ENCODE assay signal across 33 cellular contexts in the genomic region with DNA sequence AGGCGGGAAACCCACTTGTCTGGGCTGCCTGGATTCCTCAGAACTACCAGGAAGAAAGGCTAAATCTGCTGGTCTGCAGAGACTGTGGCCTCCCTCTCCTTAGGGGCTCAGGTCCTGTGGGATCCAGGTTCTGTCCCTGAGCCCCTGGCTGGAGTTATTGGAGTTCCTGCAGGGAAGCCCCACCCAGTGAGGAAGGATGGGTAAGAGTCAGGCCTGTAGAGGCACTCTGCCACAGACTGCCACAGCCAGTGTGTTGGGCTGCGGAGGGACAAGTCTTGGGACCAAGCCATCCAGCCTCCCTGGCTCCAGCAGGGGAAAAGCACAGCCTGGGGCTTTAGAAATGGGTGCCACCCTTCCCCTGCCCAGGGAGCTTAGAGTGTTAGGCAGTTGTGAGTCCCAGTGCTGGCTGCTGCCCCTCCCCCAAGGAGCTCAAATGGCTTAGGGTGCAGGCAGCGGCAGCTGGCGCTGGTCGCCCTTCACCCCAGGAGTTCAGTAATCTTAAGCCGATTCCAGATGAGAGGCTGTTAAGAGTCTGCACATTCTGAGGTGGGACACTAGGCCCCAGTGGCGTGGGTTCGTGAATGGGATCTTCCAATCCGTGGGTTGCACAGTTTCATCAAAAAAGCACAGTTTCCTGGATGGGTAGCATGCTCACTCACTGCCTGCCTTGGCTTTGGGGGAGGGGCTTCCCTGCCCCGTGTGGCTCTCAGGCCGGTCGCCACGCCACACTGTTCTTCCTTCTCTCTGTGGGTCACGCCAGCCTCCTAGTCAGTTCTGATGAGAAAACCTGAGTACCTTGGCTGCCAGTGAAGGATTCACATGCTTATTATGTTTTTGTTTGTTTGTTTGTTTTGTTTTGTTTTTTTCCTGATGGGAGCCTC. TPM values are rescaled to one million over a fixed set of nuclear protein-coding genes. Genes with fewer than 3 reads are reported as not detected.
DNase-seq lines count a peak whose midpoint lies in the region; ATAC-seq, FAIRE-seq and TF ChIP-seq lines count a peak whose summit lies in the region.
"Had no signal": no experiment of that assay in that cellular context is flagged by ENCODE, and none has a peak within 500 bp of the region (broad histone marks: within the 10 kb centered on the region; RNA-seq: fewer than 3 reads in every experiment).

No MANE protein-coding gene starts in this region.

- no peak for TF ChIP-seq CTCF in D721Med (IDR thresholded peaks at IDR 0.05; ENCODE audit: insufficient read depth, missing control alignments)
- no peak for TF ChIP-seq CTCF in neural progenitor cell (IDR thresholded peaks at IDR 0.05)
- no peak for TF ChIP-seq CTCF in MCF 10A (IDR thresholded peaks at IDR 0.05; ENCODE audit: unreplicated experiment)

- peak overlapping the region; percentile 94 for H2AFZ ChIP-seq in neural progenitor cell (replicated peaks)
- H2AFZ ChIP-seq: PC-9 had no signal

- H3K36me3 Mint-ChIP-seq in neural progenitor cell (no peaks in the 10 kb centered on the region), MCF 10A (ENCODE audit: insufficient read depth, unreplicated experiment) (no peaks in the 10 kb centered on the region)
- H3K36me3 Mint-ChIP-seq: activated CD8-positive, alpha-beta memory T cell treated with anti-CD3 and anti-CD28 coated beads, Interleukin-2, amount 10 ng/mL, durations not matched to agents 7 days and 5 days; activated naive CD8-positive, alpha-beta T cell treated with anti-CD3 and anti-CD28 coated beads, Interleukin-2, amount 10 ng/mL, durations not matched to agents 7 days and 5 days; IgD-negative memory B cell had no signal

- no peaks in the 10 kb centered on the region for H3K9me3 Mint-ChIP-seq in neural progenitor cell
- H3K9me3 Mint-ChIP-seq in MCF 10A (ENCODE audit: unreplicated experiment) = no peaks in the 10 kb centered on the region
- H3K9me3 Mint-ChIP-seq: activated T-cell treated with anti-CD3 and anti-CD28 coated beads, Interleukin-2, amount 50 U/mL, for 4 hours had no signal

- H3K4me3 ChIP-seq in iPS DF 6.9 (ENCODE audit: low read length) (no peak overlapping the region), neural progenitor cell (no peak overlapping the region)
- H3K4me3 ChIP-seq: ascending aorta, cardiac muscle cell, colonic mucosa, lower lobe of right lung, PC-9, transverse colon had no signal

- whole genome bisulfite sequencing in iPS DF 6.9 (ENCODE audit: insufficient coverage, insufficient read length) = no CpG with 5 or more reads among the region's 14 CpGs

- CTCF ChIA-PET in MCF 10A (lab: Yijun Ruan, JAX) = interaction anchor here (1.3 kb wide), 1 partner anchor 10 kb away, joined by 3 read pairs; no protein-coding TSS in a partner anchor

- H3F3A ChIP-seq in neural progenitor cell (ENCODE audit: low read depth) = no peaks in the 10 kb centered on the region

- FAIRE-seq in D721Med (lab: Jason Lieb, UNC) = peak; percentile 81

- H3K36me3 ChIP-seq in iPS DF 6.9 (ENCODE audit: control insufficient read depth, insufficient read depth, low read length) (no peaks in the 10 kb centered on the region), neural progenitor cell (no peaks in the 10 kb centered on the region)
- H3K36me3 ChIP-seq: ascending aorta, cardiac muscle cell, colonic mucosa, lower lobe of right lung, transverse colon had no signal

- no peak overlapping the region for H3K4me3 Mint-ChIP-seq in neural progenitor cell
- no peak overlapping the region for H3K4me3 Mint-ChIP-seq in MCF 10A (ENCODE audit: unreplicated experiment)
- H3K4me3 Mint-ChIP-seq: activated CD8-positive, alpha-beta memory T cell treated with anti-CD3 and anti-CD28 coated beads, Interleukin-2, amount 10 ng/mL, durations not matched to agents 7 days and 5 days; activated naive CD8-positive, alpha-beta T cell treated with anti-CD3 and anti-CD28 coated beads, Interleukin-2, amount 10 ng/mL, durations not matched to agents 7 days and 5 days; activated T-cell treated with anti-CD3 and anti-CD28 coated beads, Interleukin-2, amount 50 U/mL, for 4 hours; IgD-negative memory B cell; naive thymus-derived CD4-positive, alpha-beta T cell; T-helper 1 cell treated with Interleukin-12 subunit alpha and Interleukin-12 subunit beta and Interleukin-4 antibody, amounts not matched to agents 30 μg/mL and 1 μg/mL, for 36 hours had no signal

- H3K4me1 Mint-ChIP-seq in neural progenitor cell (peaks cover 2% of the 10 kb centered on the region), MCF 10A (ENCODE audit: insufficient read depth, unreplicated experiment) (no peaks in the 10 kb centered on the region)
- H3K4me1 Mint-ChIP-seq: activated CD8-positive, alpha-beta memory T cell treated with anti-CD3 and anti-CD28 coated beads, Interleukin-2, amount 10 ng/mL, durations not matched to agents 7 days and 5 days; activated naive CD8-positive, alpha-beta T cell treated with anti-CD3 and anti-CD28 coated beads, Interleukin-2, amount 10 ng/mL, durations not matched to agents 7 days and 5 days; naive thymus-derived CD4-positive, alpha-beta T cell had no signal

- H3K79me2 ChIP-seq in neural progenitor cell (ENCODE audit: low read depth) = no peaks in the 10 kb centered on the region

- intact Hi-C loops in MCF 10A (cut with micrococcal nuclease) = no loop called here

- H4K20me1 ChIP-seq in neural progenitor cell (ENCODE audit: low read depth) = no peaks in the 10 kb centered on the region

- DNase-seq in D721Med (ENCODE audit: insufficient read length, low spot score) (no peak), NCI-H82 (lab: John Stamatoyannopoulos, UW) (peak; percentile 98), iPS DF 6.9 (ENCODE audit: low read depth, low spot score) (peak; percentile 11), neural progenitor cell (ENCODE audit: low spot score) (peak; percentile 46), NCI-H1417 (lab: John Stamatoyannopoulos, UW) (no peak), MCF 10A (ENCODE audit: unreplicated experiment) (no peak)
- DNase-seq: activated CD4-positive, alpha-beta T cell treated with anti-CD3 and anti-CD28 coated beads, Interleukin-2, amount 50 U/mL, for 4 hours; activated CD8-positive, alpha-beta memory T cell treated with anti-CD3 and anti-CD28 coated beads, Interleukin-2, amount 10 ng/mL, durations not matched to agents 7 days and 5 days; activated gamma-delta T cell; activated naive CD8-positive, alpha-beta T cell treated with anti-CD3 and anti-CD28 coated beads, Interleukin-2, amount 10 ng/mL, durations not matched to agents 7 days and 5 days; activated T-cell treated with anti-CD3 and anti-CD28 coated beads, Interleukin-2, amount 50 U/mL, for 4 hours; colonic mucosa; DND-41; effector CD8-positive, alpha-beta T cell; GOT3; lower lobe of right lung; naive thymus-derived CD4-positive, alpha-beta T cell; NCI-H1694 treated with DMSO at 0.1 percent for 48 hours; NCI-H2171 treated with DMSO at 0.1 percent for 48 hours; NCI-H510A treated with DMSO at 0.1 percent for 48 hours; occipital lobe; PC-9; stimulated activated CD4-positive, alpha-beta T cell treated with anti-CD3 and anti-CD28 coated beads, Interleukin-4, amount 100 ng/mL, for 24 hours; transverse colon had no signal

- H3K9ac ChIP-seq in neural progenitor cell = no peak overlapping the region

- H3K9me3 ChIP-seq in iPS DF 6.9 (ENCODE audit: control insufficient read depth, insufficient read depth, low read length) (no peaks in the 10 kb centered on the region), neural progenitor cell (ENCODE audit: low read depth) (no peaks in the 10 kb centered on the region)
- H3K9me3 ChIP-seq: ascending aorta, colonic mucosa, lower lobe of right lung, transverse colon had no signal

- no peaks in the 10 kb centered on the region for H3K27me3 ChIP-seq in iPS DF 6.9 (ENCODE audit: control insufficient read depth, insufficient read depth, low read length)
- H3K27me3 ChIP-seq in neural progenitor cell = no peaks in the 10 kb centered on the region
- H3K27me3 ChIP-seq: ascending aorta, cardiac muscle cell, colonic mucosa, transverse colon had no signal

- H3K4me1 ChIP-seq in iPS DF 6.9 (ENCODE audit: control insufficient read depth, insufficient read depth, low read length) (peaks cover 5% of the 10 kb centered on the region; the same call in 1 of the 2 replicates), neural progenitor cell (peaks cover 13% of the 10 kb centered on the region)
- H3K4me1 ChIP-seq: ascending aorta, colonic mucosa, lower lobe of right lung, transverse colon had no signal

- H3K27ac ChIP-seq in iPS DF 6.9 (ENCODE audit: low read length) = no peak overlapping the region
- no peak overlapping the region for H3K27ac ChIP-seq in neural progenitor cell
- H3K27ac ChIP-seq: ascending aorta, cardiac muscle cell, colonic mucosa, lower lobe of right lung, PC-9, transverse colon had no signal

- no TSS peak for BruUV-seq in MCF 10A (replicated peaks; lab: Mats Ljungman, UMichigan)

- peak overlapping the region; percentile 52 for H3K4me2 ChIP-seq in neural progenitor cell
- H3K4me2 ChIP-seq: PC-9 had no signal

- ATAC-seq in GM21423 (IDR thresholded peaks at IDR 0.05; ENCODE audit: unreplicated experiment) = no peak
- ATAC-seq in HG03457 (IDR thresholded peaks at IDR 0.05; ENCODE audit: unreplicated experiment) = no peak
- ATAC-seq: activated CD8-positive, alpha-beta memory T cell treated with anti-CD3 and anti-CD28 coated beads, Interleukin-2, amount 10 ng/mL, durations not matched to agents 7 days and 5 days; activated T-cell treated with anti-CD3 and anti-CD28 coated beads, Interleukin-2, amount 50 U/mL, for 4 hours; lower lobe of right lung; naive thymus-derived CD4-positive, alpha-beta T cell; SK-N-SH treated with all-trans-retinoic acid at 6 μM for 48 hours had no signal

- POLR2A ChIA-PET in MCF 10A (lab: Yijun Ruan, JAX) = no interaction called here

- no peaks in the 10 kb centered on the region for H3K27me3 Mint-ChIP-seq in neural progenitor cell (ENCODE audit: insufficient read depth, low read depth)
- H3K27me3 Mint-ChIP-seq in MCF 10A (ENCODE audit: insufficient read depth, unreplicated experiment) = no peaks in the 10 kb centered on the region
- H3K27me3 Mint-ChIP-seq: activated CD8-positive, alpha-beta memory T cell treated with anti-CD3 and anti-CD28 coated beads, Interleukin-2, amount 10 ng/mL, durations not matched to agents 7 days and 5 days; activated naive CD8-positive, alpha-beta T cell treated with anti-CD3 and anti-CD28 coated beads, Interleukin-2, amount 10 ng/mL, durations not matched to agents 7 days and 5 days had no signal

- H3K27ac Mint-ChIP-seq in neural progenitor cell (no peak overlapping the region), MCF 10A (ENCODE audit: low read depth, unreplicated experiment) (no peak overlapping the region)
- H3K27ac Mint-ChIP-seq: activated CD8-positive, alpha-beta memory T cell treated with anti-CD3 and anti-CD28 coated beads, Interleukin-2, amount 10 ng/mL, durations not matched to agents 7 days and 5 days; activated naive CD8-positive, alpha-beta T cell treated with anti-CD3 and anti-CD28 coated beads, Interleukin-2, amount 10 ng/mL, durations not matched to agents 7 days and 5 days; IgD-negative memory B cell; naive thymus-derived CD4-positive, alpha-beta T cell; T-helper 1 cell treated with Interleukin-12 subunit alpha and Interleukin-12 subunit beta and Interleukin-4 antibody, amounts not matched to agents 30 μg/mL and 1 μg/mL, for 36 hours had no signal

RNA-seq across cellular contexts. Expression of gene FMO3, which starts 57.6 kb away (rescaled TPM):
- total RNA-seq in neural progenitor cell (ENCODE audit: low replicate concordance) (not detected in 2 replicates), MCF 10A (2022) (not detected in 2 replicates)
- total RNA-seq: activated CD8-positive, alpha-beta memory T cell treated with anti-CD3 and anti-CD28 coated beads, Interleukin-2, amount 10 ng/mL, durations not matched to agents 7 days and 5 days; activated naive CD8-positive, alpha-beta T cell treated with anti-CD3 and anti-CD28 coated beads, Interleukin-2, amount 10 ng/mL, durations not matched to agents 7 days and 5 days; activated T-cell treated with anti-CD3 and anti-CD28 coated beads, Interleukin-2, amount 50 U/mL, for 4 hours; cardiac muscle cell; epithelial cell of proximal tubule; naive thymus-derived CD4-positive, alpha-beta T cell; occipital lobe; PC-9; pulmonary artery endothelial cell had no signal

Comparison
In these comparisons a context has a peak if more than half of its experiments do, and no peak if none do; other contexts are left out.
1. DNase-seq: peak in NCI-H82 (single experiment), iPS DF 6.9 (single experiment) and neural progenitor cell (single experiment); none in D721Med (single experiment), NCI-H1417 (0 of 3) and MCF 10A (single experiment).